Comparison of ENCODE assay signal across 8 cellular contexts in genomic region chr14:22386924-22387775, GRCh38.
DNase-seq lines count a peak whose midpoint lies in the region; ATAC-seq, FAIRE-seq and TF ChIP-seq lines count a peak whose summit lies in the region.

No MANE protein-coding gene starts in this region.

- H3K4me1 ChIP-seq in K562 (replicated peaks in 1 of 2; ENCODE audit: control insufficient read depth in 2 of 2, insufficient read depth in 2 of 2, low read length in 2 of 2) (no peaks in the 10 kb centered on the region), iPS DF 6.9 (ENCODE audit: control insufficient read depth, insufficient read depth, low read length) (0 out of 2 replicates have a peak, but pooled peaks cover under 1% of the 10 kb centered on the region), small intestine (ENCODE audit: control insufficient read depth in 2 of 2, insufficient read depth in 1 of 2, low read depth in 1 of 2, low read length in 1 of 2) (no peaks in the 10 kb centered on the region)

- no peak overlapping the region for H3K9ac ChIP-seq in K562 (ENCODE audit: insufficient read depth in 1 of 2, low read depth in 2 of 2, low read length in 2 of 2)

- TF ChIP-seq EP300 in K562 (IDR thresholded peaks at IDR 0.05; ENCODE audit: low read length) = no peak

- in situ Hi-C loops in K562 (cut with MboI) = loop anchor here (10.0 kb wide), 1 partner anchor 168 kb away; no protein-coding TSS in a partner anchor

- H3K27me3 ChIP-seq in K562 (ENCODE audit: control insufficient read depth in 2 of 2, insufficient read depth in 2 of 2, low read length in 2 of 2) (peaks cover 8 to 19% of the 10 kb centered on the region in 2 experiments; a peak in 3 of 5 replicates), iPS DF 6.9 (ENCODE audit: control insufficient read depth, insufficient read depth, low read length) (no peaks in the 10 kb centered on the region), small intestine (ENCODE audit: control insufficient read depth in 2 of 2, insufficient read depth in 2 of 2, low read length in 2 of 2) (no peaks in the 10 kb centered on the region)

- DNase-seq in CD14-positive monocyte (ENCODE audit: low spot score) = peak; percentile 51
- DNase-seq in HCEC 1CT = peak; percentile 36
- DNase-seq in NCI-H748 (lab: John Stamatoyannopoulos, UW; ENCODE audit: unreplicated experiment) = peak; percentile 70
- DNase-seq in K562 (ENCODE audit: extremely low read depth in 1 of 4, low spot score in 3 of 4) = peak; percentile 55 to 78 (median 60)
- peak; percentile 84 for DNase-seq in iPS DF 6.9 (ENCODE audit: low read depth, low spot score)
- peak; percentile 66 for DNase-seq in small intestine
- DNase-seq in stimulated activated naive CD4-positive, alpha-beta T cell (lab: John Stamatoyannopoulos, UW) = no peak
- DNase-seq in activated CD8-positive, alpha-beta T cell treated with anti-CD3 and anti-CD28 coated beads, Interleukin-2, amount 10 ng/mL, durations not matched to agents 7 days and 5 days = no peak

- CTCF ChIA-PET in K562 (lab: Yijun Ruan, JAX; ENCODE audit: low intra/inter-chr PET ratio) = interaction anchor here (0.6 to 1.5 kb wide), 7 partner anchors 11 to 183 kb away, joined by 3 to 21 read pairs (median 3); no protein-coding TSS in a partner anchor
- CTCF ChIA-PET in activated CD8-positive, alpha-beta T cell treated with anti-CD3 and anti-CD28 coated beads, Interleukin-2, amount 10 ng/mL, durations not matched to agents 7 days and 5 days (lab: Charles Lee) = no interaction called here

- peak overlapping the region in 1 of 7 donors; percentile 52 for H3K27ac Mint-ChIP-seq in CD14-positive monocyte
- H3K27ac Mint-ChIP-seq in activated CD8-positive, alpha-beta T cell treated with anti-CD3 and anti-CD28 coated beads, Interleukin-2, amount 10 ng/mL, durations not matched to agents 7 days and 5 days = no peak overlapping the region

- no peaks in the 10 kb centered on the region for H3K79me2 ChIP-seq in K562 (ENCODE audit: control insufficient read depth, insufficient read depth, low read length)

- no TSS peak for BruUV-seq in K562 (replicated peaks; lab: Mats Ljungman, UMichigan)

- H3K4me3 ChIP-seq in K562 (no peak overlapping the region), iPS DF 6.9 (ENCODE audit: low read length) (no peak overlapping the region), small intestine (ENCODE audit: low read depth in 1 of 2, low read length in 2 of 2) (no peak overlapping the region)

- H3K4me1 Mint-ChIP-seq in CD14-positive monocyte = peaks cover 5% of the 10 kb centered on the region
- no peaks in the 10 kb centered on the region for H3K4me1 Mint-ChIP-seq in activated CD8-positive, alpha-beta T cell treated with anti-CD3 and anti-CD28 coated beads, Interleukin-2, amount 10 ng/mL, durations not matched to agents 7 days and 5 days (ENCODE audit: low read depth)

- intact Hi-C loops in CD14-positive monocyte (cut with micrococcal nuclease) = loop anchor here (2.0 kb wide), 2 partner anchors 86 to 88 kb away; no protein-coding TSS in a partner anchor
- intact Hi-C loops in K562 (cut with micrococcal nuclease) = loop anchor here (1.0 to 10.0 kb wide), 2 partner anchors 86 to 268 kb away; no protein-coding TSS in a partner anchor

- H3K9me3 Mint-ChIP-seq in CD14-positive monocyte = no peaks in the 10 kb centered on the region
- no peaks in the 10 kb centered on the region for H3K9me3 Mint-ChIP-seq in activated CD8-positive, alpha-beta T cell treated with anti-CD3 and anti-CD28 coated beads, Interleukin-2, amount 10 ng/mL, durations not matched to agents 7 days and 5 days (ENCODE audit: insufficient read depth)

- H3K9me1 ChIP-seq in K562 (ENCODE audit: control insufficient read depth, insufficient read depth, low read length) = no peaks in the 10 kb centered on the region

- TF ChIP-seq RAD21 in K562 (CRISPR knock-in tag; conservative IDR thresholded peaks at IDR 0.05 in 1 of 2, IDR thresholded peaks at IDR 0.05 in 1 of 2) = peak; percentile 70 to 85

- H3K4me2 ChIP-seq in K562 (ENCODE audit: insufficient read depth, low read length) = no peak overlapping the region

- H3K9me3 ChIP-seq in K562 (replicated peaks; ENCODE audit: control insufficient read depth, insufficient read depth, low read depth, low read length) (no peaks in the 10 kb centered on the region), iPS DF 6.9 (ENCODE audit: control insufficient read depth, insufficient read depth, low read length) (no peaks in the 10 kb centered on the region), small intestine (ENCODE audit: control insufficient read depth, low read depth) (no peaks in the 10 kb centered on the region)

- H3K27ac ChIP-seq in K562 (ENCODE audit: extremely low read depth, low read depth, low read length) (no peak overlapping the region), iPS DF 6.9 (ENCODE audit: low read length) (no peak overlapping the region), small intestine (ENCODE audit: low read depth in 1 of 2, low read length in 1 of 2) (no peak overlapping the region)

- peak; percentile 85 for TF ChIP-seq CTCF in CD14-positive monocyte (IDR thresholded peaks at IDR 0.05)
- TF ChIP-seq CTCF in K562 (IDR thresholded peaks at IDR 0.05 in 2 of 3, conservative IDR thresholded peaks at IDR 0.05 in 1 of 3; ENCODE audit: insufficient read depth in 2 of 3, low read depth in 1 of 3, low read length in 3 of 3) = peak; percentile 66 to 77 (median 69)

- peaks cover 0 to 2% (median 1%) of the 10 kb centered on the region in 3 donors for H3K27me3 Mint-ChIP-seq in CD14-positive monocyte (ENCODE audit: low read depth in 3 of 3)
- no peaks in the 10 kb centered on the region for H3K27me3 Mint-ChIP-seq in activated CD8-positive, alpha-beta T cell treated with anti-CD3 and anti-CD28 coated beads, Interleukin-2, amount 10 ng/mL, durations not matched to agents 7 days and 5 days (ENCODE audit: low read depth)

- peak; percentile 77 for ATAC-seq in K562
- ATAC-seq in activated CD8-positive, alpha-beta T cell treated with anti-CD3 and anti-CD28 coated beads, Interleukin-2, amount 10 ng/mL, durations not matched to agents 7 days and 5 days = no peak

- H3K4me3 Mint-ChIP-seq in CD14-positive monocyte = no peak overlapping the region
- H3K4me3 Mint-ChIP-seq in activated CD8-positive, alpha-beta T cell treated with anti-CD3 and anti-CD28 coated beads, Interleukin-2, amount 10 ng/mL, durations not matched to agents 7 days and 5 days = no peak overlapping the region

- POLR2A ChIA-PET in K562 (lab: Yijun Ruan, JAX) = no interaction called here
- POLR2A ChIA-PET in activated CD8-positive, alpha-beta T cell treated with anti-CD3 and anti-CD28 coated beads, Interleukin-2, amount 10 ng/mL, durations not matched to agents 7 days and 5 days (lab: Charles Lee) = no interaction called here

- TF ChIP-seq POLR2A in K562 (conservative IDR thresholded peaks at IDR 0.05) = no peak

- H3K36me3 ChIP-seq in K562 (ENCODE audit: control insufficient read depth, insufficient read depth, low read length) (no peaks in the 10 kb centered on the region), iPS DF 6.9 (ENCODE audit: control insufficient read depth, insufficient read depth, low read length) (no peaks in the 10 kb centered on the region), small intestine (ENCODE audit: control insufficient read depth in 2 of 2, insufficient read depth in 2 of 2, low read length in 2 of 2) (no peaks in the 10 kb centered on the region)

- no peaks in the 10 kb centered on the region for H4K20me1 ChIP-seq in K562 (replicated peaks; ENCODE audit: control insufficient read depth, insufficient read depth, low read length)

- no peak overlapping the region for H2AFZ ChIP-seq in K562 (ENCODE audit: low read depth, low read length)

- 21% methylated on average over 20 of the region's 22 CpGs for WGBS in K562 (ENCODE audit: insufficient coverage, low coverage, missing lambda C conversion rate)
- WGBS in iPS DF 6.9 (ENCODE audit: insufficient coverage, insufficient read length) = no CpG with 5 or more reads among the region's 22 CpGs
- 50 to 54% (median 53%) methylated on average over 22 of the region's 22 CpGs for WGBS in small intestine, 3 donors

- no peaks in the 10 kb centered on the region for H3K36me3 Mint-ChIP-seq in CD14-positive monocyte
- no peaks in the 10 kb centered on the region for H3K36me3 Mint-ChIP-seq in activated CD8-positive, alpha-beta T cell treated with anti-CD3 and anti-CD28 coated beads, Interleukin-2, amount 10 ng/mL, durations not matched to agents 7 days and 5 days (ENCODE audit: low read depth)

- FAIRE-seq in K562 (lab: Jason Lieb, UNC) (peak; percentile 86), small intestine (lab: Jason Lieb, UNC) (no peak)

TF ChIP-seq in K562, 482 proteins besides CTCF, POLR2A, EP300 and RAD21 (continues in another document):
- TF ChIP-seq OTX1 (CRISPR knock-in tag; IDR thresholded peaks at IDR 0.05) (no peak), BRCA1 (IDR thresholded peaks at IDR 0.05) (no peak), BRCA1 (CRISPR knock-in tag; IDR thresholded peaks at IDR 0.05) (no peak), ZNF780A (CRISPR knock-in tag; IDR thresholded peaks at IDR 0.05) (no peak), STAG1 (CRISPR knock-in tag; IDR thresholded peaks at IDR 0.05; ENCODE audit: borderline replicate concordance) (peak; percentile 35; the same call in 1 of the 2 replicates), HDGF (IDR thresholded peaks at IDR 0.05) (no peak), CBX2 (IDR thresholded peaks at IDR 0.05; ENCODE audit: insufficient read depth, low read length, poor library complexity, severe bottlenecking) (no peak), HMGXB4 (CRISPR knock-in tag; IDR thresholded peaks at IDR 0.05) (no peak), MXI1 (IDR thresholded peaks at IDR 0.05; ENCODE audit: low read depth, low read length) (no peak), ZNF57 (CRISPR knock-in tag; IDR thresholded peaks at IDR 0.05) (no peak)

Comparison
In these comparisons a context has a peak if more than half of its experiments do, and no peak if none do; other contexts are left out.
1. DNase-seq: peak in CD14-positive monocyte (single experiment), HCEC 1CT (single experiment), NCI-H748 (single experiment), K562 (4 of 4), iPS DF 6.9 (single experiment) and small intestine (single experiment); none in stimulated activated naive CD4-positive, alpha-beta T cell (0 of 6) and activated CD8-positive, alpha-beta T cell treated with anti-CD3 and anti-CD28 coated beads, Interleukin-2, amount 10 ng/mL, durations not matched to agents 7 days and 5 days (single experiment).